10 cellular contexts compared by ENCODE assay signal in genomic region chr7:25180946-25181345, GRCh38. TPM values are rescaled to one million over a fixed set of nuclear protein-coding genes. Genes with fewer than 3 reads are reported as not detected.
DNase-seq lines count a peak whose midpoint lies in the region; ATAC-seq and TF ChIP-seq lines count a peak whose summit lies in the region.
"Had no signal": no experiment of that assay in that cellular context is flagged by ENCODE, and none has a peak within 500 bp of the region (broad histone marks: within the 10 kb centered on the region; RNA-seq: fewer than 3 reads in every experiment).

No MANE protein-coding gene starts in this region.

- H3K4ac ChIP-seq in neuronal stem cell (ENCODE audit: low read length), result no peak overlapping the region

- H3K27me3 ChIP-seq in BLaER1 treated with 17β-estradiol and CSF1 and Interleukin-3, amounts not matched to agents 10 nM and 100 nM, result no peaks in the 10 kb centered on the region
- H3K27me3 ChIP-seq in KMS-11 (ENCODE audit: insufficient read depth, low read depth) (no peaks in the 10 kb centered on the region), neuronal stem cell (ENCODE audit: control insufficient read depth in 3 of 3, insufficient read depth in 3 of 3, low read depth in 1 of 3, low read length in 3 of 3) (peaks cover 0 to 14% (median 3%) of the 10 kb centered on the region in 3 experiments), left lung (no peaks in the 10 kb centered on the region)
- H3K27me3 ChIP-seq: cardiac muscle cell had no signal

- TF ChIP-seq CTCF in KMS-11 (conservative IDR thresholded peaks at IDR 0.05; ENCODE audit: low read depth, low read length) (no peak), chondrocyte (IDR thresholded peaks at IDR 0.05) (no peak), left lung (IDR thresholded peaks at IDR 0.05) (no peak)

- DNase-seq in chondrocyte (ENCODE audit: low spot score), result no peak
- no peak for DNase-seq in neuronal stem cell (ENCODE audit: low spot score)
- no peak for DNase-seq in anterior cingulate cortex (lab: John Stamatoyannopoulos, UW)
- no peak for DNase-seq in SIG-M5 treated with dmso at 0.1 percent for 504 hours (lab: John Stamatoyannopoulos, UW; ENCODE audit: unreplicated experiment)
- no peak for DNase-seq in left lung

- no peak overlapping the region for H3K27ac ChIP-seq in BLaER1 treated with 17β-estradiol and CSF1 and Interleukin-3, amounts not matched to agents 10 nM and 100 nM
- no peak overlapping the region for H3K27ac ChIP-seq in KMS-11
- no peak overlapping the region for H3K27ac ChIP-seq in neuronal stem cell (replicated peaks; ENCODE audit: low read length)
- no peak overlapping the region for H3K27ac ChIP-seq in left lung
- H3K27ac ChIP-seq: cardiac muscle cell had no signal

- peaks cover 5 to 32% (median 23%) of the 10 kb centered on the region in 10 experiments; a peak in 17 of 20 replicates for H3K4me1 ChIP-seq in BLaER1 treated with 17β-estradiol and CSF1 and Interleukin-3, amounts not matched to agents 10 nM and 100 nM
- peaks cover 11% of the 10 kb centered on the region for H3K4me1 ChIP-seq in KMS-11 (ENCODE audit: low read depth, poor library complexity, severe bottlenecking)
- H3K4me1 ChIP-seq in neuronal stem cell (ENCODE audit: control insufficient read depth in 2 of 2, insufficient read depth in 1 of 2, low read depth in 1 of 2, low read length in 2 of 2), result peaks cover 2 to 3% of the 10 kb centered on the region in 2 donors
- H3K4me1 ChIP-seq in left lung, result peaks cover 0 to 9% of the 10 kb centered on the region in 2 donors

- H3K79me2 ChIP-seq in KMS-11 (ENCODE audit: insufficient read depth, low read depth), result no peaks in the 10 kb centered on the region

- H2AK5ac ChIP-seq in neuronal stem cell (ENCODE audit: low read depth, low read length), result peak overlapping the region; percentile 5

- H3K4me1 Mint-ChIP-seq in chondrocyte (ENCODE audit: low read depth), result peaks cover 24% of the 10 kb centered on the region

- H3K9me3 Mint-ChIP-seq in chondrocyte (ENCODE audit: low read depth), result no peaks in the 10 kb centered on the region

- H2BK12ac ChIP-seq in neuronal stem cell (ENCODE audit: low read length), result no peak overlapping the region

- H4K91ac ChIP-seq in neuronal stem cell (ENCODE audit: low read depth, low read length, poor library complexity), result no peak overlapping the region

- ATAC-seq in left lung (no peak), GM21367 (IDR thresholded peaks at IDR 0.05; ENCODE audit: unreplicated experiment) (no peak)

- H3K4me3 ChIP-seq in BLaER1 treated with 17β-estradiol and CSF1 and Interleukin-3, amounts not matched to agents 10 nM and 100 nM, result peak overlapping the region; percentile 57 to 76 (median 68); a peak in 14 of 20 replicates
- H3K4me3 ChIP-seq in KMS-11 (IDR thresholded peaks at IDR 0.05; ENCODE audit: insufficient read depth, low read depth, low read length), result no peak overlapping the region
- H3K4me3 ChIP-seq in neuronal stem cell (ENCODE audit: low read length in 2 of 2), result peak overlapping the region in 1 of 2 donors; percentile 47
- peak overlapping the region in 1 of 2 donors; percentile 68 for H3K4me3 ChIP-seq in left lung

- H2AFZ ChIP-seq in KMS-11 (ENCODE audit: low read depth), result peak overlapping the region; percentile 93
- H2AFZ ChIP-seq in neuronal stem cell (ENCODE audit: low read length), result peak overlapping the region; percentile 99

- peaks cover 2% of the 10 kb centered on the region for H3K79me1 ChIP-seq in neuronal stem cell (ENCODE audit: low read depth, low read length)

- no CpG with 5 or more reads among the region's 7 CpGs for WGBS in neuronal stem cell (ENCODE audit: extremely low coverage in 2 of 2, insufficient read length in 2 of 2, insufficient replicate concordance in 1 of 2), 2 donors

- H3K23ac ChIP-seq in neuronal stem cell (ENCODE audit: low read depth, low read length, poor library complexity), result no peak overlapping the region

- peak overlapping the region; percentile 76 for H3K4me3 Mint-ChIP-seq in chondrocyte (ENCODE audit: unreplicated experiment)

- H3K9ac ChIP-seq in BLaER1 treated with 17β-estradiol and CSF1 and Interleukin-3, amounts not matched to agents 10 nM and 100 nM, result no peak overlapping the region; a peak in 2 of 22 replicates
- peak overlapping the region; percentile 74; the same call in 1 of the 2 replicates for H3K9ac ChIP-seq in KMS-11
- no peak overlapping the region for H3K9ac ChIP-seq in neuronal stem cell (ENCODE audit: low read depth, low read length, poor library complexity)

- no peak overlapping the region for H4K8ac ChIP-seq in neuronal stem cell (ENCODE audit: low read depth, low read length)

- H3K14ac ChIP-seq in neuronal stem cell (ENCODE audit: low read length), result no peak overlapping the region

- no peaks in the 10 kb centered on the region for H3K9me3 ChIP-seq in BLaER1 treated with 17β-estradiol and CSF1 and Interleukin-3, amounts not matched to agents 10 nM and 100 nM (replicated peaks in 1 of 11)
- H3K9me3 ChIP-seq in neuronal stem cell (replicated peaks in 1 of 2; ENCODE audit: control insufficient read depth in 2 of 2, insufficient read depth in 1 of 2, low read depth in 1 of 2, low read length in 2 of 2) (no peaks in the 10 kb centered on the region), left lung (no peaks in the 10 kb centered on the region)

- H2BK15ac ChIP-seq in neuronal stem cell (ENCODE audit: low read length), result peak overlapping the region; percentile 83

- no peaks in the 10 kb centered on the region for H3K36me3 ChIP-seq in BLaER1 treated with 17β-estradiol and CSF1 and Interleukin-3, amounts not matched to agents 10 nM and 100 nM
- H3K36me3 ChIP-seq in KMS-11 (ENCODE audit: insufficient read depth) (no peaks in the 10 kb centered on the region), neuronal stem cell (replicated peaks in 1 of 2; ENCODE audit: control insufficient read depth in 2 of 2, insufficient read depth in 2 of 2, low read length in 2 of 2) (no peaks in the 10 kb centered on the region), left lung (no peaks in the 10 kb centered on the region)
- H3K36me3 ChIP-seq: cardiac muscle cell had no signal

- H3K4me2 ChIP-seq in BLaER1 treated with 17β-estradiol and CSF1 and Interleukin-3, amounts not matched to agents 10 nM and 100 nM, result peak overlapping the region; percentile 56 to 84 (median 76); a peak in 21 of 22 replicates
- H3K4me2 ChIP-seq in KMS-11, result peak overlapping the region; percentile 83
- no peak overlapping the region for H3K4me2 ChIP-seq in neuronal stem cell (ENCODE audit: insufficient read depth, low read length, poor library complexity, severe bottlenecking)

- no peak overlapping the region for H3K27ac Mint-ChIP-seq in chondrocyte (ENCODE audit: unreplicated experiment)

- H4K20me1 ChIP-seq in BLaER1 treated with 17β-estradiol and CSF1 and Interleukin-3, amounts not matched to agents 10 nM and 100 nM, result no peaks in the 10 kb centered on the region
- H4K20me1 ChIP-seq in KMS-11 (ENCODE audit: insufficient read depth), result no peaks in the 10 kb centered on the region

- no peak overlapping the region for H2BK5ac ChIP-seq in neuronal stem cell (ENCODE audit: low read length)

- H3K18ac ChIP-seq in neuronal stem cell (ENCODE audit: low read length), result no peak overlapping the region

- H2BK120ac ChIP-seq in neuronal stem cell (ENCODE audit: low read depth, low read length), result no peak overlapping the region

- no peaks in the 10 kb centered on the region for H3K36me3 Mint-ChIP-seq in chondrocyte (ENCODE audit: low read depth)

- intact Hi-C loops in left lung (cut with DNase I), result no loop called here

- H3K27me3 Mint-ChIP-seq in chondrocyte (ENCODE audit: low read depth), result no peaks in the 10 kb centered on the region

RNA-seq across cellular contexts. Expression of gene NPVF, which starts 47.3 kb away (rescaled TPM):
- total RNA-seq in chondrocyte, result not detected in 3 replicates
- not detected for polyA plus RNA-seq in neuronal stem cell (2013, experiment 1 of 2)
- polyA plus RNA-seq in neuronal stem cell (2013, experiment 2 of 2), result not detected
- not detected for total RNA-seq in left lung
- total RNA-seq: cardiac muscle cell, sciatic nerve had no signal
- polyA plus RNA-seq: cardiac muscle cell had no signal

RNA-seq across cellular contexts. Expression of gene CYCS, which starts 55.9 kb away (rescaled TPM):
- total RNA-seq in chondrocyte, result 72.6 to 94.4 TPM (median 76.7 TPM) in 3 replicates
- polyA plus RNA-seq in neuronal stem cell (2013, experiment 1 of 2), result 86.0 TPM
- 89.2 TPM for polyA plus RNA-seq in neuronal stem cell (2013, experiment 2 of 2)
- total RNA-seq in left lung, result 100 to 1,000 TPM in 1 of 2 donors, 10 to 100 TPM in 1; 79.5 to 106 TPM
